ENCODE assay signal across 19 cellular contexts in genomic region chr4:168614316-168615057, GRCh38.
DNase-seq lines count a peak whose midpoint lies in the region; ATAC-seq, FAIRE-seq and TF ChIP-seq lines count a peak whose summit lies in the region.
"Had no signal": no experiment of that assay in that cellular context is flagged by ENCODE, and none has a peak within 500 bp of the region (broad histone marks: within the 10 kb centered on the region; RNA-seq: fewer than 3 reads in every experiment).

No MANE protein-coding gene starts in this region.

- peak overlapping the region; percentile 68; the same call in 1 of the 2 replicates for H4K5ac ChIP-seq in IMR-90 (ENCODE audit: low read depth, low read length)

- H3K9me3 ChIP-seq in IMR-90 (ENCODE audit: control insufficient read depth, insufficient read depth, low read length): no peaks in the 10 kb centered on the region
- H3K9me3 ChIP-seq: Caco-2, MG63 had no signal

- peak overlapping the region; percentile 49; the same call in 1 of the 2 replicates for H3K14ac ChIP-seq in IMR-90 (replicated peaks; ENCODE audit: low read depth, low read length)

- H3K36me3 Mint-ChIP-seq in nephron progenitor cell (ENCODE audit: low read depth): no peaks in the 10 kb centered on the region

- H3K4me3 Mint-ChIP-seq in nephron progenitor cell: no peak overlapping the region
- H3K4me3 Mint-ChIP-seq: CD4-positive, alpha-beta T cell had no signal

- H3K4me2 ChIP-seq in IMR-90 (ENCODE audit: low read depth, low read length): peak overlapping the region; percentile 37; the same call in 1 of the 2 replicates

- no peak for FAIRE-seq in D721Med (lab: Jason Lieb, UNC)
- FAIRE-seq: GM12891, GM18507 had no signal

- POLR2A ChIA-PET in IMR-90 (lab: Charles Lee; ENCODE audit: unreplicated experiment): no interaction called here

- H4K20me1 ChIP-seq in IMR-90 (ENCODE audit: insufficient read depth, low read length): no peaks in the 10 kb centered on the region

- peak overlapping the region; percentile 81 for H2BK120ac ChIP-seq in IMR-90 (ENCODE audit: low read depth, low read length)

- H4K8ac ChIP-seq in IMR-90 (ENCODE audit: low read depth in 2 of 2, low read length in 2 of 2): peak overlapping the region in 1 of 2 experiments; percentile 30; a peak in 1 of 4 replicates

- H3K9me1 ChIP-seq in IMR-90 (ENCODE audit: insufficient read depth, low read length): peaks cover 26% of the 10 kb centered on the region

- 0 out of 2 replicates have a peak overlapping the region, but pooled peaks have one; percentile 9 for H3K23ac ChIP-seq in IMR-90 (ENCODE audit: low read depth, low read length)

- H3K27me3 ChIP-seq in ACC112 (ENCODE audit: insufficient read depth, low read length) (no peaks in the 10 kb centered on the region), IMR-90 (ENCODE audit: control insufficient read depth, insufficient read depth, low read length) (no peaks in the 10 kb centered on the region)
- H3K27me3 ChIP-seq: MG63 had no signal

- peaks cover 68% of the 10 kb centered on the region for H3K4me1 ChIP-seq in ACC112 (ENCODE audit: control insufficient read depth, insufficient read depth, low read length, unreplicated experiment)
- H3K4me1 ChIP-seq in IMR-90 (ENCODE audit: control insufficient read depth, insufficient read depth, low read length): peaks cover 36% of the 10 kb centered on the region
- H3K4me1 ChIP-seq: Caco-2 had no signal

- H3K27ac ChIP-seq in ACC112 (ENCODE audit: low read depth, low read length) (peak overlapping the region; percentile 4; the same call in 1 of the 2 replicates), IMR-90 (ENCODE audit: insufficient read depth, low read length) (peak overlapping the region; percentile 57; the same call in 1 of the 2 replicates)
- H3K27ac ChIP-seq: 22Rv1 had no signal

- no peak for TF ChIP-seq CTCF in IMR-90 (conservative IDR thresholded peaks at IDR 0.05; ENCODE audit: low read depth, low read length)
- no peak for TF ChIP-seq CTCF in nephron progenitor cell (IDR thresholded peaks at IDR 0.05)
- TF ChIP-seq CTCF in D721Med (IDR thresholded peaks at IDR 0.05; ENCODE audit: insufficient read depth, missing control alignments): no peak

- H3K27me3 Mint-ChIP-seq in nephron progenitor cell (ENCODE audit: low read depth, poor library complexity): no peaks in the 10 kb centered on the region

- H2BK20ac ChIP-seq in IMR-90 (ENCODE audit: low read depth, low read length): peak overlapping the region; percentile 85

- H3K36me3 ChIP-seq in ACC112 (ENCODE audit: insufficient read depth, low read length) (no peaks in the 10 kb centered on the region), IMR-90 (ENCODE audit: control insufficient read depth, insufficient read depth, low read length) (no peaks in the 10 kb centered on the region)
- H3K36me3 ChIP-seq: MG63 had no signal

- dilution Hi-C loops in IMR-90 (cut with HindIII; ENCODE audit: low sequenced_read_pairs, unreplicated experiment): no loop called here

- H2BK15ac ChIP-seq in IMR-90 (ENCODE audit: low read depth, low read length): peak overlapping the region; percentile 17; the same call in 2 of the 3 replicates

- peaks cover 48% of the 10 kb centered on the region for H3K4me1 Mint-ChIP-seq in nephron progenitor cell

- H3K4me3 ChIP-seq in ACC112 (ENCODE audit: low read depth, low read length) (no peak overlapping the region), IMR-90 (ENCODE audit: insufficient read depth, low read depth, low read length) (no peak overlapping the region)
- H3K4me3 ChIP-seq: MG63 had no signal

- peak overlapping the region; percentile 39; the same call in 1 of the 2 replicates for H3K56ac ChIP-seq in IMR-90 (ENCODE audit: extremely low read depth, insufficient read depth, low read length)

- peak; percentile 33 for ATAC-seq in IMR-90 (ENCODE audit: low read depth)
- ATAC-seq: Panc1 had no signal

- no TSS peak for BruUV-seq in IMR-90 (replicated peaks; lab: Mats Ljungman, UMichigan)

- CTCF ChIA-PET in IMR-90 (lab: Yijun Ruan, JAX): interaction anchor here (0.6 to 1.2 kb wide), 2 partner anchors 27 to 44 kb away, joined by 3 read pairs; no protein-coding TSS in a partner anchor

- H3K18ac ChIP-seq in IMR-90 (ENCODE audit: low read depth, low read length): peak overlapping the region; percentile 97

- H3K79me1 ChIP-seq in IMR-90 (ENCODE audit: low read depth in 1 of 2, low read length in 2 of 2): no peaks in the 10 kb centered on the region

- no peak overlapping the region for H3K9ac ChIP-seq in IMR-90 (ENCODE audit: low read depth, low read length)

- intact Hi-C loops in IMR-90 (cut with micrococcal nuclease): loop anchor here (5.0 kb wide), 1 partner anchor 297 kb away; the partner anchor contains the start of gene DDX60

- H4K91ac ChIP-seq in IMR-90 (ENCODE audit: insufficient read depth, low read depth, low read length): peak overlapping the region; percentile 70; the same call in 1 of the 2 replicates

- in situ Hi-C loops in IMR-90 (cut with MboI; ENCODE audit: low sequenced_read_pairs): no loop called here

- H3K79me2 ChIP-seq in ACC112 (ENCODE audit: control insufficient read depth, insufficient read depth, low read length, unreplicated experiment): no peaks in the 10 kb centered on the region

- no peaks in the 10 kb centered on the region for H3K9me3 Mint-ChIP-seq in nephron progenitor cell
- H3K9me3 Mint-ChIP-seq: CD4-positive, alpha-beta T cell had no signal

- no peak overlapping the region for H2AK9ac ChIP-seq in IMR-90 (replicated peaks; ENCODE audit: low read depth, low read length, poor library complexity)

- H3K4ac ChIP-seq in IMR-90 (ENCODE audit: low read depth, low read length): peak overlapping the region; percentile 69

- 100% methylated on average over 1 of the region's 4 CpGs; no CpG with 5 or more reads in 1 of the 2 experiments for WGBS in IMR-90 (ENCODE audit: extremely low coverage in 2 of 2, insufficient read length in 1 of 2), 2 experiments

- H2AK5ac ChIP-seq in IMR-90 (ENCODE audit: low read depth, low read length): no peak overlapping the region

- no peak for TF ChIP-seq RAD21 in IMR-90 (IDR thresholded peaks at IDR 0.05; ENCODE audit: low read length)

- TF ChIP-seq POLR2A in IMR-90 (IDR thresholded peaks at IDR 0.05; ENCODE audit: low read depth, low read length): no peak

- peak; percentile 54 for DNase-seq in IMR-90
- DNase-seq in astrocyte of the hippocampus (ENCODE audit: low read depth, low spot score): peak; percentile 63
- DNase-seq in nephron progenitor cell: no peak
- no peak for DNase-seq in RKO (ENCODE audit: low spot score)
- DNase-seq in D721Med (ENCODE audit: insufficient read length, low spot score): no peak
- no peak for DNase-seq in GOT3 (lab: John Stamatoyannopoulos, UW)
- DNase-seq in glomerular visceral epithelial cell (ENCODE audit: extremely low spot score): no peak
- DNase-seq: Caco-2; CD4-positive, alpha-beta T cell; Karpas-422; NCI-H1092; NCI-H146; NCI-H2081 had no signal

- no peak overlapping the region for H2AFZ ChIP-seq in ACC112 (ENCODE audit: low read length, unreplicated experiment)
- H2AFZ ChIP-seq in IMR-90 (replicated peaks; ENCODE audit: low read length, poor library complexity): no peak overlapping the region

- H2BK5ac ChIP-seq in IMR-90 (ENCODE audit: low read depth, low read length, poor library complexity, severe bottlenecking): peak overlapping the region; percentile 59

- peak overlapping the region; percentile 14 for H3K27ac Mint-ChIP-seq in nephron progenitor cell
- H3K27ac Mint-ChIP-seq: CD4-positive, alpha-beta T cell had no signal

TF ChIP-seq in IMR-90, 13 proteins besides CTCF, POLR2A, EP300 and RAD21:
- TF ChIP-seq USF2 (IDR thresholded peaks at IDR 0.05; ENCODE audit: low read depth, low read length): no peak
- TF ChIP-seq MAFK (IDR thresholded peaks at IDR 0.05; ENCODE audit: low read depth, low read length): no peak
- TF ChIP-seq CHD1 (IDR thresholded peaks at IDR 0.05; ENCODE audit: low read depth, low read length): no peak
- no peak for TF ChIP-seq SMC3 (IDR thresholded peaks at IDR 0.05; ENCODE audit: low read depth, low read length)
- no peak for TF ChIP-seq RCOR1 (IDR thresholded peaks at IDR 0.05; ENCODE audit: insufficient replicate concordance, low read length)
- TF ChIP-seq FOS (IDR thresholded peaks at IDR 0.05; ENCODE audit: low read depth, low read length): no peak
- no peak for TF ChIP-seq MXI1 (IDR thresholded peaks at IDR 0.05; ENCODE audit: borderline replicate concordance, low read depth, low read length)
- no peak for TF ChIP-seq MAZ (IDR thresholded peaks at IDR 0.05; ENCODE audit: borderline replicate concordance, low read depth, low read length)
- TF ChIP-seq CEBPB (IDR thresholded peaks at IDR 0.05; ENCODE audit: low read depth, low read length): no peak
- no peak for TF ChIP-seq RFX5 (IDR thresholded peaks at IDR 0.05; ENCODE audit: low read depth, low read length)
- no peak for TF ChIP-seq BHLHE40 (IDR thresholded peaks at IDR 0.05; ENCODE audit: low read depth, low read length)
- TF ChIP-seq NFE2L2 (IDR thresholded peaks at IDR 0.05; ENCODE audit: low read depth, low read length): no peak
- TF ChIP-seq, protein P1, sequence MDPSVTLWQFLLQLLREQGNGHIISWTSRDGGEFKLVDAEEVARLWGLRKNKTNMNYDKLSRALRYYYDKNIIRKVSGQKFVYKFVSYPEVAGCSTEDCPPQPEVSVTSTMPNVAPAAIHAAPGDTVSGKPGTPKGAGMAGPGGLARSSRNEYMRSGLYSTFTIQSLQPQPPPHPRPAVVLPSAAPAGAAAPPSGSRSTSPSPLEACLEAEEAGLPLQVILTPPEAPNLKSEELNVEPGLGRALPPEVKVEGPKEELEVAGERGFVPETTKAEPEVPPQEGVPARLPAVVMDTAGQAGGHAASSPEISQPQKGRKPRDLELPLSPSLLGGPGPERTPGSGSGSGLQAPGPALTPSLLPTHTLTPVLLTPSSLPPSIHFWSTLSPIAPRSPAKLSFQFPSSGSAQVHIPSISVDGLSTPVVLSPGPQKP (IDR thresholded peaks at IDR 0.05; ENCODE audit: borderline replicate concordance, low read depth, low read length): no peak

Comparison
In these comparisons a context has a peak if more than half of its experiments do, and no peak if none do; other contexts are left out.
1. DNase-seq: peak in IMR-90 (single experiment) and astrocyte of the hippocampus (single experiment); none in nephron progenitor cell (single experiment), RKO (single experiment), D721Med (single experiment), GOT3 (single experiment) and glomerular visceral epithelial cell (single experiment).